In the genomic region with DNA sequence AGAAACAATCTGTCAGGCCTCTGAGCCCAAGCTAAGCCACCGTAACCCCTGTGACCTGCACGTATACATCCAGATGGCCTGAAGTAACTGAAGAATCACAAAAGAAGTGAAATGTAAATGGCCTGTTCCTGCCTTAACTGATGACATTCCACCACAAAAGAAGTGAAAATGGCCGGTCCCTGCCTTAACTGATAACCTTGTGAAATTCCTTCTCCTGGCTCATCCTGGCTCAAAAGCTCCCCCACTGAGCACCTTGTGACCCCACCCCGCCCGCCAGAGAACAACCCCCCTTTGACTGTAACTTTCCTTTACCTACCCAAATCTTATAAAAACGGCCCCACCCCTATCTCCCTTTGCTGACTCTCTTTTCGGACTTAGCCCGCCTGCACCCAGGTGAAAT, we compare ENCODE assay signal across 12 cellular contexts. TPM values are rescaled to one million over a fixed set of nuclear protein-coding genes. Genes with fewer than 3 reads are reported as not detected.
"Had no signal": no experiment of that assay in that cellular context is flagged by ENCODE, and none has a peak within 500 bp of the region (broad histone marks: within the 10 kb centered on the region; RNA-seq: fewer than 3 reads in every experiment).

No MANE protein-coding gene starts in this region.

RNA-seq across cellular contexts. Expression of a gene that starts 14.8 kb away (rescaled TPM):
- total RNA-seq: activated CD4-positive, alpha-beta memory T cell treated with anti-CD3 and anti-CD28 coated beads for 36 hours; activated CD4-positive, alpha-beta T cell treated with anti-CD3 and anti-CD28 coated beads for 36 hours; activated CD4-positive, alpha-beta T cell treated with anti-CD3 and anti-CD28 coated beads, Interleukin-2, amount 10 ng/mL, durations not matched to agents 24 days and 14 days; activated CD8-positive, alpha-beta memory T cell treated with anti-CD3 and anti-CD28 coated beads for 36 hours; activated CD8-positive, alpha-beta memory T cell treated with anti-CD3 and anti-CD28 coated beads, Interleukin-2, amount 10 ng/mL, durations not matched to agents 7 days and 5 days; activated CD8-positive, alpha-beta T cell treated with anti-CD3 and anti-CD28 coated beads, Interleukin-2, amount 10 ng/mL, durations not matched to agents 7 days and 5 days; activated naive CD4-positive, alpha-beta T cell treated with anti-CD3 and anti-CD28 coated beads for 36 hours; activated naive CD8-positive, alpha-beta T cell treated with anti-CD3 and anti-CD28 coated beads for 36 hours; activated T-helper 1 cell treated with anti-CD3 and anti-CD28 coated beads, Interleukin-12 subunit alpha, Interleukin-12 subunit beta, Interleukin-2, Interleukin-4 antibody, amounts not matched to agents 30 ng/mL and 10 ng/mL and 1 ng/mL, durations not matched to agents 14 hours and 24 hours and 36 hours; activated T-helper 2 cell treated with anti-CD3 and anti-CD28 coated beads, Interferon-gamma antibody, Interleukin-2, Interleukin-4, amounts not matched to agents 10 μg/mL and 5 μg/mL and 100 μg/mL, durations not matched to agents 14 hours and 24 hours and 36 hours; chondrocyte; fibroblast of lung had no signal
- polyA plus RNA-seq: fibroblast of lung had no signal
